Comparison of ENCODE assay signal across 1 cellular context in the genomic region with DNA sequence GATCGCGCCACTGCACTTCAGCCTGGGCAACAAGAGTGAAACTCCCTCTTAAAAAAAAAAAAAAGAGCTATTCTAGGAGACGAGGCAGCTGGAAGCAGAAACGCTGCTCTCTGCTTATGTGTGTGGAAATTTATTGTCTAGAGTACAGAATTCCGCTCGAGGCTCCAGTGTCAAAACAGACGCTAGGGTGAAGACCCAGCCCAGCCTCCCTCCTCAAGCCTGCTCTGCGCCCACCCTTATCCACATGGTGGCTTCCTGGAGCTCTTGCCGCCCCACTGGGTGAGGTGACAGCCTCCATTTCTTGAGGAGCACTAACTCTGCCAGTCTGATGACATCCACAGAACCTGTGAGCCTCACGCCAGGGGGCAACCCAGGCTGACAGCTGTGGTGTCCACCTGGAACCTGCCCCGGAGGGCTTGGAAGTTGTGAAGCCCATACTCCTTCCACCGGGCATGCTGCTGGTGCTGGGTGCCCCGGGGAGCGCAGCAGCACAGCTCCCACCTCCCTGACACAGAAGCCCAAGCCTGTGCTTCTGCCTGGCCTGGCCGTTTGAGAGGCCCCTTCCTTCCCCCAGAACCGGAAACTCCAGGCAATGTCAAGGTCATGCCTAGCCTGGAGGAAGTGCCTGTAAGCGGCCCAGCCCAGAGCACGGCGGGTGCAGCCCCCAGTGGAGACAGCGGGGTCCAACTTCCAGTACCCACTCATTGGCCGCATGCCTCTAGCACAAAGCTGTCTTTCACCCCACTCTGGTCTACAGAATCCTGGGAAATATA.
TF ChIP-seq lines count a peak whose summit lies in the region.

No MANE protein-coding gene starts in this region.

TF ChIP-seq in HepG2, 621 proteins besides CTCF, POLR2A, EP300 and RAD21 (continued from another document and continues in another):
- TF ChIP-seq, protein P1, sequence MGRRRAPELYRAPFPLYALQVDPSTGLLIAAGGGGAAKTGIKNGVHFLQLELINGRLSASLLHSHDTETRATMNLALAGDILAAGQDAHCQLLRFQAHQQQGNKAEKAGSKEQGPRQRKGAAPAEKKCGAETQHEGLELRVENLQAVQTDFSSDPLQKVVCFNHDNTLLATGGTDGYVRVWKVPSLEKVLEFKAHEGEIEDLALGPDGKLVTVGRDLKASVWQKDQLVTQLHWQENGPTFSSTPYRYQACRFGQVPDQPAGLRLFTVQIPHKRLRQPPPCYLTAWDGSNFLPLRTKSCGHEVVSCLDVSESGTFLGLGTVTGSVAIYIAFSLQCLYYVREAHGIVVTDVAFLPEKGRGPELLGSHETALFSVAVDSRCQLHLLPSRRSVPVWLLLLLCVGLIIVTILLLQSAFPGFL (CRISPR knock-in tag; IDR thresholded peaks at IDR 0.05) = no peak
- TF ChIP-seq PHB2 (IDR thresholded peaks at IDR 0.05; ENCODE audit: partially characterized antibody) (no peak), ZNF749 (CRISPR knock-in tag; IDR thresholded peaks at IDR 0.05; ENCODE audit: borderline replicate concordance) (no peak), ZNF296 (CRISPR knock-in tag; conservative IDR thresholded peaks at IDR 0.05) (no peak), TEAD2 (CRISPR knock-in tag; IDR thresholded peaks at IDR 0.05) (no peak), ZBTB42 (CRISPR knock-in tag; IDR thresholded peaks at IDR 0.05) (no peak), MXI1 (IDR thresholded peaks at IDR 0.05; ENCODE audit: borderline replicate concordance, low read depth, low read length) (no peak), CCDC6 (CRISPR knock-in tag; IDR thresholded peaks at IDR 0.05) (peak; percentile 47; the same call in 1 of the 2 replicates), ADNP (CRISPR knock-in tag; IDR thresholded peaks at IDR 0.05) (no peak), STAG1 (CRISPR knock-in tag; IDR thresholded peaks at IDR 0.05) (no peak), AGO2 (optimal IDR thresholded peaks at IDR 0.05; ENCODE audit: low read depth, low read length) (no peak), ERF (CRISPR knock-in tag; IDR thresholded peaks at IDR 0.05) (peak; percentile 75; the same call in 1 of the 2 replicates), DMAP1 (CRISPR knock-in tag; IDR thresholded peaks at IDR 0.05) (no peak), ZFP36L2 (CRISPR knock-in tag; IDR thresholded peaks at IDR 0.05) (no peak), ZNF17 (CRISPR knock-in tag; IDR thresholded peaks at IDR 0.05) (no peak), GPN1 (CRISPR knock-in tag; IDR thresholded peaks at IDR 0.05; ENCODE audit: borderline replicate concordance) (no peak), ZNF530 (CRISPR knock-in tag; IDR thresholded peaks at IDR 0.05; ENCODE audit: low read depth) (no peak), ATF7-NPFF (CRISPR knock-in tag; IDR thresholded peaks at IDR 0.05; ENCODE audit: low read depth) (no peak), HDAC1 (CRISPR knock-in tag; IDR thresholded peaks at IDR 0.05) (no peak), ATF1 (CRISPR knock-in tag; IDR thresholded peaks at IDR 0.05) (no peak), ZFP62 (CRISPR knock-in tag; IDR thresholded peaks at IDR 0.05) (no peak), NFE2L2 (IDR thresholded peaks at IDR 0.05; ENCODE audit: low read length) (no peak), SOX5 (CRISPR knock-in tag; IDR thresholded peaks at IDR 0.05; ENCODE audit: borderline replicate concordance) (no peak), PCBP2 (optimal IDR thresholded peaks at IDR 0.05; ENCODE audit: low read depth, low read length, poor library complexity, severe bottlenecking) (no peak), SOX6 (IDR thresholded peaks at IDR 0.05) (no peak), SOX6 (CRISPR knock-in tag; IDR thresholded peaks at IDR 0.05) (no peak; the same call in 1 of the 2 replicates), CREM (IDR thresholded peaks at IDR 0.05) (no peak), CREM (CRISPR knock-in tag; IDR thresholded peaks at IDR 0.05) (no peak), KDM5A (IDR thresholded peaks at IDR 0.05; ENCODE audit: borderline replicate concordance, low read length) (no peak), SMAD3 (CRISPR knock-in tag; IDR thresholded peaks at IDR 0.05) (no peak), HES4 (CRISPR knock-in tag; IDR thresholded peaks at IDR 0.05; ENCODE audit: borderline replicate concordance) (no peak), TARDBP (CRISPR knock-in tag; IDR thresholded peaks at IDR 0.05) (no peak), NCOA2 (CRISPR knock-in tag; IDR thresholded peaks at IDR 0.05) (peak; percentile 57; the same call in 1 of the 2 replicates), ZNF260 (CRISPR knock-in tag; IDR thresholded peaks at IDR 0.05; ENCODE audit: borderline replicate concordance, low read depth) (no peak), NR2C2 (CRISPR knock-in tag; IDR thresholded peaks at IDR 0.05; ENCODE audit: borderline replicate concordance) (peak; percentile 24; the same call in 1 of the 2 replicates), SP5 (CRISPR knock-in tag; IDR thresholded peaks at IDR 0.05; ENCODE audit: borderline replicate concordance, low read depth) (no peak), ZSCAN20 (CRISPR knock-in tag; IDR thresholded peaks at IDR 0.05; ENCODE audit: borderline replicate concordance) (no peak), CENPT (CRISPR knock-in tag; IDR thresholded peaks at IDR 0.05; ENCODE audit: low read depth) (no peak), PTBP1 (IDR thresholded peaks at IDR 0.05; ENCODE audit: low read depth, low read length, poor library complexity, severe bottlenecking) (no peak), ZNF44 (CRISPR knock-in tag; IDR thresholded peaks at IDR 0.05) (no peak), ZNF557 (CRISPR knock-in tag; IDR thresholded peaks at IDR 0.05) (no peak), SRSF4 (IDR thresholded peaks at IDR 0.05; ENCODE audit: low read depth, low read length, poor library complexity, severe bottlenecking) (no peak), ONECUT2 (CRISPR knock-in tag; IDR thresholded peaks at IDR 0.05) (no peak), HNF4G (IDR thresholded peaks at IDR 0.05; ENCODE audit: borderline replicate concordance, low read depth, low read length) (no peak), HNF4G (CRISPR knock-in tag; IDR thresholded peaks at IDR 0.05; ENCODE audit: borderline replicate concordance, low read depth) (no peak), RARG (CRISPR knock-in tag; IDR thresholded peaks at IDR 0.05; ENCODE audit: low read depth) (no peak), EZH2 (conservative IDR thresholded peaks at IDR 0.05; ENCODE audit: low read depth, low read length) (no peak), DR1 (CRISPR knock-in tag; IDR thresholded peaks at IDR 0.05) (no peak)
- TF ChIP-seq, protein P2, sequence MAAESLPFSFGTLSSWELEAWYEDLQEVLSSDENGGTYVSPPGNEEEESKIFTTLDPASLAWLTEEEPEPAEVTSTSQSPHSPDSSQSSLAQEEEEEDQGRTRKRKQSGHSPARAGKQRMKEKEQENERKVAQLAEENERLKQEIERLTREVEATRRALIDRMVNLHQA (CRISPR knock-in tag; IDR thresholded peaks at IDR 0.05) = no peak
- TF ChIP-seq, protein P3, sequence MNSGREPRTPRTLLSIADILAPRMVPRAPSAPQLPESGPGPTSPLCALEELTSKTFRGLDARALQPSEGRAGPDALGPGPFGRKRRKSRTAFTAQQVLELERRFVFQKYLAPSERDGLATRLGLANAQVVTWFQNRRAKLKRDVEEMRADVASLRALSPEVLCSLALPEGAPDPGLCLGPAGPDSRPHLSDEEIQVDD (CRISPR knock-in tag; IDR thresholded peaks at IDR 0.05; ENCODE audit: borderline replicate concordance) = no peak
- TF ChIP-seq, protein P4, sequence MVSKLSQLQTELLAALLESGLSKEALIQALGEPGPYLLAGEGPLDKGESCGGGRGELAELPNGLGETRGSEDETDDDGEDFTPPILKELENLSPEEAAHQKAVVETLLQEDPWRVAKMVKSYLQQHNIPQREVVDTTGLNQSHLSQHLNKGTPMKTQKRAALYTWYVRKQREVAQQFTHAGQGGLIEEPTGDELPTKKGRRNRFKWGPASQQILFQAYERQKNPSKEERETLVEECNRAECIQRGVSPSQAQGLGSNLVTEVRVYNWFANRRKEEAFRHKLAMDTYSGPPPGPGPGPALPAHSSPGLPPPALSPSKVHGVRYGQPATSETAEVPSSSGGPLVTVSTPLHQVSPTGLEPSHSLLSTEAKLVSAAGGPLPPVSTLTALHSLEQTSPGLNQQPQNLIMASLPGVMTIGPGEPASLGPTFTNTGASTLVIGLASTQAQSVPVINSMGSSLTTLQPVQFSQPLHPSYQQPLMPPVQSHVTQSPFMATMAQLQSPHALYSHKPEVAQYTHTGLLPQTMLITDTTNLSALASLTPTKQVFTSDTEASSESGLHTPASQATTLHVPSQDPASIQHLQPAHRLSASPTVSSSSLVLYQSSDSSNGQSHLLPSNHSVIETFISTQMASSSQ (IDR thresholded peaks at IDR 0.05; ENCODE audit: low read depth) = no peak
- TF ChIP-seq, protein P4 (CRISPR knock-in tag; IDR thresholded peaks at IDR 0.05; ENCODE audit: borderline replicate concordance) = no peak
- TF ChIP-seq, protein P5, sequence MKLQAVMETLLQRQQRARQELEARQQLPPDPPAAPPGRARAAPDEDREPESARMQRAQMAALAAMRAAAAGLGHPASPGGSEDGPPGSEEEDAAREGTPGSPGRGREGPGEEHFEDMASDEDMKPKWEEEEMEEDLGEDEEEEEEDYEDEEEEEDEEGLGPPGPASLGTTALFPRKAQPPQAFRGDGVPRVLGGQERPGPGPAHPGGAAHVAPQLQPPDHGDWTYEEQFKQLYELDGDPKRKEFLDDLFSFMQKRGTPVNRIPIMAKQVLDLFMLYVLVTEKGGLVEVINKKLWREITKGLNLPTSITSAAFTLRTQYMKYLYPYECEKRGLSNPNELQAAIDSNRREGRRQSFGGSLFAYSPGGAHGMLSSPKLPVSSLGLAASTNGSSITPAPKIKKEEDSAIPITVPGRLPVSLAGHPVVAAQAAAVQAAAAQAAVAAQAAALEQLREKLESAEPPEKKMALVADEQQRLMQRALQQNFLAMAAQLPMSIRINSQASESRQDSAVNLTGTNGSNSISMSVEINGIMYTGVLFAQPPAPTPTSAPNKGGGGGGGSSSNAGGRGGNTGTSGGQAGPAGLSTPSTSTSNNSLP (IDR thresholded peaks at IDR 0.05; ENCODE audit: low read depth, low read length) = no peak
- TF ChIP-seq, protein P6, sequence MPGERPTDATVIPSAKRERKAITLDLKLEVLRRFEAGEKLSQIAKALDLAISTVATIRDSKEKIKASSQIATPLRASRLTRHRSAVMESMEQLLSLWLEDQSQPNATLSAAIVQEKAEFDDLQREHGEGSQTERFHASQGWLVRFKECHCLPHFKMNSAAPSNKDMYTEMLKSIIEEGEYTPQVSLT (CRISPR knock-in tag; IDR thresholded peaks at IDR 0.05; ENCODE audit: borderline replicate concordance, low read depth) = no peak
- TF ChIP-seq, protein P7, sequence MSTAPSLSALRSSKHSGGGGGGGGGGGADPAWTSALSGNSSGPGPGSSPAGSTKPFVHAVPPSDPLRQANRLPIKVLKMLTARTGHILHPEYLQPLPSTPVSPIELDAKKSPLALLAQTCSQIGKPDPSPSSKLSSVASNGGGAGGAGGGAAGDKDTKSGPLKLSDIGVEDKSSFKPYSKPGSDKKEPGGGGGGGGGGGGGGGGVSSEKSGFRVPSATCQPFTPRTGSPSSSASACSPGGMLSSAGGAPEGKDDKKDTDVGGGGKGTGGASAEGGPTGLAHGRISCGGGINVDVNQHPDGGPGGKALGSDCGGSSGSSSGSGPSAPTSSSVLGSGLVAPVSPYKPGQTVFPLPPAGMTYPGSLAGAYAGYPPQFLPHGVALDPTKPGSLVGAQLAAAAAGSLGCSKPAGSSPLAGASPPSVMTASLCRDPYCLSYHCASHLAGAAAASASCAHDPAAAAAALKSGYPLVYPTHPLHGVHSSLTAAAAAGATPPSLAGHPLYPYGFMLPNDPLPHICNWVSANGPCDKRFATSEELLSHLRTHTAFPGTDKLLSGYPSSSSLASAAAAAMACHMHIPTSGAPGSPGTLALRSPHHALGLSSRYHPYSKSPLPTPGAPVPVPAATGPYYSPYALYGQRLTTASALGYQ (CRISPR knock-in tag; IDR thresholded peaks at IDR 0.05) = no peak
- TF ChIP-seq, protein P8, sequence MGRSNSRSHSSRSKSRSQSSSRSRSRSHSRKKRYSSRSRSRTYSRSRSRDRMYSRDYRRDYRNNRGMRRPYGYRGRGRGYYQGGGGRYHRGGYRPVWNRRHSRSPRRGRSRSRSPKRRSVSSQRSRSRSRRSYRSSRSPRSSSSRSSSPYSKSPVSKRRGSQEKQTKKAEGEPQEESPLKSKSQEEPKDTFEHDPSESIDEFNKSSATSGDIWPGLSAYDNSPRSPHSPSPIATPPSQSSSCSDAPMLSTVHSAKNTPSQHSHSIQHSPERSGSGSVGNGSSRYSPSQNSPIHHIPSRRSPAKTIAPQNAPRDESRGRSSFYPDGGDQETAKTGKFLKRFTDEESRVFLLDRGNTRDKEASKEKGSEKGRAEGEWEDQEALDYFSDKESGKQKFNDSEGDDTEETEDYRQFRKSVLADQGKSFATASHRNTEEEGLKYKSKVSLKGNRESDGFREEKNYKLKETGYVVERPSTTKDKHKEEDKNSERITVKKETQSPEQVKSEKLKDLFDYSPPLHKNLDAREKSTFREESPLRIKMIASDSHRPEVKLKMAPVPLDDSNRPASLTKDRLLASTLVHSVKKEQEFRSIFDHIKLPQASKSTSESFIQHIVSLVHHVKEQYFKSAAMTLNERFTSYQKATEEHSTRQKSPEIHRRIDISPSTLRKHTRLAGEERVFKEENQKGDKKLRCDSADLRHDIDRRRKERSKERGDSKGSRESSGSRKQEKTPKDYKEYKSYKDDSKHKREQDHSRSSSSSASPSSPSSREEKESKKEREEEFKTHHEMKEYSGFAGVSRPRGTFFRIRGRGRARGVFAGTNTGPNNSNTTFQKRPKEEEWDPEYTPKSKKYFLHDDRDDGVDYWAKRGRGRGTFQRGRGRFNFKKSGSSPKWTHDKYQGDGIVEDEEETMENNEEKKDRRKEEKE (IDR thresholded peaks at IDR 0.05) = no peak
- TF ChIP-seq, protein P9, sequence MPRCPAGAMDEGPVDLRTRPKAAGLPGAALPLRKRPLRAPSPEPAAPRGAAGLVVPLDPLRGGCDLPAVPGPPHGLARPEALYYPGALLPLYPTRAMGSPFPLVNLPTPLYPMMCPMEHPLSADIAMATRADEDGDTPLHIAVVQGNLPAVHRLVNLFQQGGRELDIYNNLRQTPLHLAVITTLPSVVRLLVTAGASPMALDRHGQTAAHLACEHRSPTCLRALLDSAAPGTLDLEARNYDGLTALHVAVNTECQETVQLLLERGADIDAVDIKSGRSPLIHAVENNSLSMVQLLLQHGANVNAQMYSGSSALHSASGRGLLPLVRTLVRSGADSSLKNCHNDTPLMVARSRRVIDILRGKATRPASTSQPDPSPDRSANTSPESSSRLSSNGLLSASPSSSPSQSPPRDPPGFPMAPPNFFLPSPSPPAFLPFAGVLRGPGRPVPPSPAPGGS (CRISPR knock-in tag; IDR thresholded peaks at IDR 0.05) = no peak
